In the genomic region with DNA sequence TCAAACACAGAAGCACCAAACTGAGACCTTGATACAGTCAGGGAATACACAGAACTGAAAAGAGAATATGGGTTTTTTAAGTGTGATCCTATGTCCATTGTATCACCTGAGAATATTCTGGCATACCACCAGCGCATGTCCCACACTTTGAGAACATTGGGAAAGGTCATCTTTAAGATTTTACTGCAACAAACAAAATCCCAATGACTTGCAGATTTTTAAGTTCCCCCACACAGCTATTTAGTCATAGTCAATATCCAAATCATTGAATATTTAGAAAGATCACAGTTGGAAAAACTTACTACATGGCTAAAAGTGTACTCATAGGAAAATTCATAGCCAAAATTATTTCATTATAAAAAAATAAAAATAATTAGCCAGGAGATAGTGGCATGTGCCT, we compare ENCODE assay signal across 9 cellular contexts. TPM values are rescaled to one million over a fixed set of nuclear protein-coding genes. Genes with fewer than 3 reads are reported as not detected.
"Had no signal": no experiment of that assay in that cellular context is flagged by ENCODE, and none has a peak within 500 bp of the region (broad histone marks: within the 10 kb centered on the region; RNA-seq: fewer than 3 reads in every experiment).

No MANE protein-coding gene starts in this region.

- H3K4me3 ChIP-seq: GM12878 had no signal

- ATAC-seq: GM12878 had no signal

- DNase-seq: GDM1, GF-D8 had no signal

- FAIRE-seq: G401.6, GM12878, GM12891, GM12892, GM18507, GM19239 had no signal

RNA-seq across cellular contexts. Expression of gene TRPV4, which starts 54.5 kb away (rescaled TPM):
- total RNA-seq: G401, GM12878 had no signal
- polyA plus RNA-seq: GM12878 had no signal
